In genomic region chr14:24712374-24712773, GRCh38 we compare ENCODE assay signal across 22 cellular contexts.
A peak's percentile ranks its signal among the peaks of the same experiment; 100 is the strongest.
DNase-seq lines count a peak whose midpoint lies in the region; ATAC-seq lines count a peak whose summit lies in the region.
"Had no signal": no experiment of that assay in that cellular context is flagged by ENCODE, and none has a peak within 500 bp of the region (broad histone marks: within the 10 kb centered on the region; RNA-seq: fewer than 3 reads in every experiment).

No MANE protein-coding gene starts in this region.

- peak; percentile 30 for ATAC-seq in GM18909 (IDR thresholded peaks at IDR 0.05; ENCODE audit: poor library complexity, unreplicated experiment)
- ATAC-seq in HG02759 (IDR thresholded peaks at IDR 0.05; ENCODE audit: unreplicated experiment): peak; percentile 44
- peak; percentile 46 for ATAC-seq in HG03175 (IDR thresholded peaks at IDR 0.05; ENCODE audit: unreplicated experiment)
- no peak for ATAC-seq in GM21619 (IDR thresholded peaks at IDR 0.05; ENCODE audit: unreplicated experiment)
- ATAC-seq: CD8-positive, alpha-beta T cell; PC-3; T-cell had no signal

- DNase-seq in NCI-H526 treated with DMSO at 0.1 percent for 48 hours (lab: John Stamatoyannopoulos, UW) (no peak), CD1c-positive myeloid dendritic cell (ENCODE audit: extremely low spot score) (no peak), NCI-H69 (lab: John Stamatoyannopoulos, UW) (no peak)
- DNase-seq: C1 segment of cervical spinal cord; Caco-2; CD8-positive, alpha-beta T cell; GM23248; H7; Karpas-422; NCI-H1436; NCI-H187; NCI-H2081 treated with DMSO at 0.1 percent for 48 hours; NCI-H2171; NCI-H226; NCI-H510A; NCI-H774; PC-3; T-cell had no signal
